ENCODE assay signal across 8 cellular contexts in the genomic region with DNA sequence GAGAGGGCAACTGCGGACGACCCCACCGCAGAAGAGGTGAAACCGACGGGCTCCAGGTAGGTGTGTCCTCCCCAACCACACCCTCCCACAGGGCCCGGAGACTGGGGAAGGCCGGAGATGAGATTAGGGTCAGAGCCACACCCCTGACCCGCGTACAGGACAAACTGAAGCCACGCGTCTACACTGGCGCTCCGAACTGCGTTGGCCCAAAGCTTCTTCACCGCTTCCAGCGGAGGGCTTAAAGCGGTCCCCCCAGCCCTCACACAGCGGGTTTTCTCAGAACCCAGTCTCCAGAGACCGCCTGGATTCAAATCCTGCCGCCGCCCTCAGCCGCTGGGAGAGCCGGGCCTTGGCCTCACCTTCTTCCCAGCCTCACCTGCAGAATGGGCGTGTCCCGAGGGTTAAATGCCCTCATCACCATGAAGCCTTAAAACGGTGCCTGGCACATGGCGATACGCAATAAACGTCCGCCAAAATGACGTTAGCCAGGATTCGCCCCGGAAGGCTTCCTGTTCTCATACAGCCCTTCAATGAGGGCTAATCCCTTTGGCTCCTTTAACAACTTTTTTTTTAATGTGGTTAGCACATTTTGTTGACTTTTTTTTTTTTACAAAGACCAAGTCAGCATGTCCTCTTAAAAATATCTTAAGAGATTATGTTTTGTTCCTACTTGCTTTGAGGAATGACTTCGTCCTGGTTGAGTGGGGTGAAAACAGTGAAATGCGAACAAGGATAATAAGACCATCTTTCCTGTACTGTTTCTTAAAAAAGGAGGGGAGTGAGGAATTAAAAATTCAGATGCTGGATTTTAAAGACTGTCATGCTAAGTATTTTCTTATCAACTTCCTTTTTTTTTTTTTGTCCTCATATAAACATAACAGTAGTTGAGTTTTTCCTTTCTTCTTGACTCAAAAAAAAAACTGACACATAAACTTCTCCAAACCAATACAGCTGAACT. TPM values are rescaled to one million over a fixed set of nuclear protein-coding genes. Genes with fewer than 3 reads are reported as not detected.
DNase-seq lines count a peak whose midpoint lies in the region; ATAC-seq and TF ChIP-seq lines count a peak whose summit lies in the region.

No MANE protein-coding gene starts in this region.

- peaks cover 0 to 4% of the 10 kb centered on the region in 2 donors for H3K4me1 ChIP-seq in esophagus (ENCODE audit: control insufficient read depth in 2 of 2, insufficient read depth in 2 of 2, low read length in 1 of 2)
- H3K4me1 ChIP-seq in prostate gland (replicated peaks): peaks cover 3% of the 10 kb centered on the region

- no peaks in the 10 kb centered on the region for H3K9me3 Mint-ChIP-seq in T-helper 2 cell treated with Interferon-gamma antibody and Interleukin-4, amounts not matched to agents 5 μg/mL and 100 μg/mL, for 36 hours

- H3K4me3 ChIP-seq in H7 (ENCODE audit: insufficient read depth, low read depth, low read length) (peak overlapping the region; percentile 3; the same call in 1 of the 2 replicates), esophagus (ENCODE audit: low read depth in 1 of 2, low read length in 2 of 2) (peak overlapping the region in 1 of 2 donors; percentile 18), prostate gland (no peak overlapping the region)

- ATAC-seq in GM19324 (IDR thresholded peaks at IDR 0.05; ENCODE audit: low FRiP score, unreplicated experiment): no peak

- H3K27me3 ChIP-seq in H7 (ENCODE audit: control insufficient read depth, insufficient read depth, low read length) (no peaks in the 10 kb centered on the region), esophagus (ENCODE audit: control insufficient read depth in 1 of 2, insufficient read depth in 2 of 2, low read length in 2 of 2) (no peaks in the 10 kb centered on the region), prostate gland (replicated peaks; ENCODE audit: insufficient read depth) (no peaks in the 10 kb centered on the region)

- DNase-seq in H7 (peak; percentile 57), prostate gland (ENCODE audit: low spot score) (peak; percentile 64), retina (no peak), NCI-H2227 treated with DMSO at 0.1 percent for 48 hours (lab: John Stamatoyannopoulos, UW) (no peak), C1 segment of cervical spinal cord (lab: John Stamatoyannopoulos, UW) (no peak)
- DNase-seq in T-helper 2 cell treated with Interferon-gamma antibody and Interleukin-4, amounts not matched to agents 5 μg/mL and 100 μg/mL, for 36 hours (ENCODE audit: low spot score): no peak

- TF ChIP-seq CTCF in prostate gland (IDR thresholded peaks at IDR 0.05): no peak

- peaks cover 17% of the 10 kb centered on the region for H3K36me3 Mint-ChIP-seq in T-helper 2 cell treated with Interferon-gamma antibody and Interleukin-4, amounts not matched to agents 5 μg/mL and 100 μg/mL, for 36 hours (ENCODE audit: low read depth)

- WGBS in esophagus, 2 donors: 55 to 59% methylated on average over 35 of the region's 35 CpGs
- 65% methylated on average over 34 of the region's 35 CpGs for WGBS in prostate gland

- H3K27ac Mint-ChIP-seq in T-helper 2 cell treated with Interferon-gamma antibody and Interleukin-4, amounts not matched to agents 5 μg/mL and 100 μg/mL, for 36 hours: peak overlapping the region; percentile 98

- H3K36me3 ChIP-seq in H7 (replicated peaks; ENCODE audit: control insufficient read depth, insufficient read depth, low read length) (no peaks in the 10 kb centered on the region), esophagus (ENCODE audit: control insufficient read depth in 2 of 2, insufficient read depth in 2 of 2, low read length in 1 of 2) (no peaks in the 10 kb centered on the region), prostate gland (no peaks in the 10 kb centered on the region)

- peak overlapping the region; percentile 14 to 80 for H3K27ac ChIP-seq in esophagus (ENCODE audit: low read depth in 2 of 2, low read length in 1 of 2)
- H3K27ac ChIP-seq in prostate gland: peak overlapping the region; percentile 62 to 70

- H3K4me1 Mint-ChIP-seq in T-helper 2 cell treated with Interferon-gamma antibody and Interleukin-4, amounts not matched to agents 5 μg/mL and 100 μg/mL, for 36 hours (ENCODE audit: low read depth): peaks cover 31% of the 10 kb centered on the region

- intact Hi-C loops in prostate gland (cut with DNase I): no loop called here

- H3K27me3 Mint-ChIP-seq in T-helper 2 cell treated with Interferon-gamma antibody and Interleukin-4, amounts not matched to agents 5 μg/mL and 100 μg/mL, for 36 hours (ENCODE audit: low read depth): no peaks in the 10 kb centered on the region

- H3K9me3 ChIP-seq in esophagus (ENCODE audit: control insufficient read depth in 2 of 2, insufficient read depth in 1 of 2, low read depth in 1 of 2, low read length in 1 of 2) (no peaks in the 10 kb centered on the region), prostate gland (no peaks in the 10 kb centered on the region)

- H3K4me3 Mint-ChIP-seq in T-helper 2 cell treated with Interferon-gamma antibody and Interleukin-4, amounts not matched to agents 5 μg/mL and 100 μg/mL, for 36 hours: peak overlapping the region; percentile 90

- no peak for TF ChIP-seq POLR2A in prostate gland (IDR thresholded peaks at IDR 0.05)

RNA-seq across cellular contexts. Expression of a gene that starts 15.1 kb away (rescaled TPM):
- total RNA-seq in H7 (2014; rRNA removed; shearing (Covaris generic)): 31.4 and 44.0 TPM in 2 replicates
- 1 to 10 TPM; 8.2 to 9.0 TPM for polyA plus RNA-seq in esophagus
- 10 to 100 TPM; 35.4 to 44.5 TPM for total RNA-seq in prostate gland

Comparison
In these comparisons a context has a peak if more than half of its experiments do, and no peak if none do; other contexts are left out.
1. DNase-seq: peak in H7 (single experiment) and prostate gland (single experiment); none in T-helper 2 cell treated with Interferon-gamma antibody and Interleukin-4, amounts not matched to agents 5 μg/mL and 100 μg/mL, for 36 hours (single experiment), retina (single experiment), NCI-H2227 treated with DMSO at 0.1 percent for 48 hours (single experiment) and C1 segment of cervical spinal cord (0 of 14).